In the genomic region with DNA sequence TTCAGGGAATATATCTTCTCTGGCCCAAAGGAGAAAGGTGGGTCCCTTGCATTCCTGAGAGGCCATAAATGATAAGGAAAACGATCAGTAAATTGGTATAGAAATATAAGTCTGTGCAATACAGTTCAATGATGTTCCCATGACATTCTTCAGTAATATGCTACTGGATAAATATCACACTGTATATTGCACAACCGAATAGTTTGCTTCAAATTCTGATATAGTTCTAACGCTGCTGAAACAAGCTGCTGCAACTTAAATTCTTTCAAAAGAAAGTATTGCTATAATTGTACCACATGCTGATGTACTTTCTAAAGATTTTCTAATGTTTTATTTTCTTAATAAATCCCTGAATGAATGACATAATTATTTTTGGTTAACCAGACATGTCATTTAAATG, we compare ENCODE assay signal across 20 cellular contexts. TPM values are rescaled to one million over a fixed set of nuclear protein-coding genes. Genes with fewer than 3 reads are reported as not detected.
"Had no signal": no experiment of that assay in that cellular context is flagged by ENCODE, and none has a peak within 500 bp of the region (broad histone marks: within the 10 kb centered on the region; RNA-seq: fewer than 3 reads in every experiment).

No MANE protein-coding gene starts in this region.

- H3K4me1 ChIP-seq: adrenal gland, colonic mucosa had no signal

- FAIRE-seq: endometrium, frontal cortex, islet of Langerhans had no signal

- H3K27ac ChIP-seq: adrenal gland, cardiac muscle cell, colonic mucosa, neutrophil had no signal

- ATAC-seq: activated CD8-positive, alpha-beta T cell treated with anti-CD3 and anti-CD28 coated beads for 36 hours; activated T-cell treated with anti-CD3 and anti-CD28 coated beads, Interleukin-2, amount 50 U/mL, for 4 hours; left colon; mucosa of descending colon; natural killer cell; stimulated activated memory B cell treated with anti-CD40 and anti-IgM and Interleukin-4, amounts not matched to agents 10 μg/mL and 1 μg/mL and 100 μg/mL, for 72 hours; WTC11 had no signal

- H3K9me3 ChIP-seq: adrenal gland, colonic mucosa, mucosa of descending colon, neutrophil, thyroid gland had no signal

- H3K4me3 ChIP-seq: adrenal gland, cardiac muscle cell, colonic mucosa, mucosa of descending colon, thyroid gland had no signal

- DNase-seq: activated CD4-positive, alpha-beta T cell treated with anti-CD3 and anti-CD28 coated beads for 48 hours; activated CD8-positive, alpha-beta T cell treated with anti-CD3 and anti-CD28 coated beads for 36 hours; activated effector memory CD4-positive, alpha-beta T cell treated with Interleukin-2 at 50 U/mL for 16 hours; activated naive CD4-positive, alpha-beta T cell treated with anti-CD3 and anti-CD28 coated beads, Interleukin-2, amount 50 U/mL, for 16 hours; activated T-cell treated with anti-CD3 and anti-CD28 coated beads, Interleukin-2, amount 50 U/mL, for 4 hours; adrenal gland; colonic mucosa; left colon; mammary epithelial cell; mucosa of descending colon; natural killer cell; stimulated activated CD4-positive, alpha-beta T cell treated with anti-CD3 and anti-CD28 coated beads, Interleukin-2, amount 100 ng/mL, for 48 hours; thyroid gland had no signal

- H3K27me3 ChIP-seq: adrenal gland, cardiac muscle cell, colonic mucosa, neutrophil, thyroid gland had no signal

- H3K36me3 ChIP-seq: adrenal gland, cardiac muscle cell, colonic mucosa, neutrophil, thyroid gland had no signal

RNA-seq across cellular contexts. Expression of a gene that starts 44.7 kb away (rescaled TPM):
- total RNA-seq: activated CD8-positive, alpha-beta T cell treated with anti-CD3 and anti-CD28 coated beads for 36 hours; natural killer cell had no signal
